In the genomic region with DNA sequence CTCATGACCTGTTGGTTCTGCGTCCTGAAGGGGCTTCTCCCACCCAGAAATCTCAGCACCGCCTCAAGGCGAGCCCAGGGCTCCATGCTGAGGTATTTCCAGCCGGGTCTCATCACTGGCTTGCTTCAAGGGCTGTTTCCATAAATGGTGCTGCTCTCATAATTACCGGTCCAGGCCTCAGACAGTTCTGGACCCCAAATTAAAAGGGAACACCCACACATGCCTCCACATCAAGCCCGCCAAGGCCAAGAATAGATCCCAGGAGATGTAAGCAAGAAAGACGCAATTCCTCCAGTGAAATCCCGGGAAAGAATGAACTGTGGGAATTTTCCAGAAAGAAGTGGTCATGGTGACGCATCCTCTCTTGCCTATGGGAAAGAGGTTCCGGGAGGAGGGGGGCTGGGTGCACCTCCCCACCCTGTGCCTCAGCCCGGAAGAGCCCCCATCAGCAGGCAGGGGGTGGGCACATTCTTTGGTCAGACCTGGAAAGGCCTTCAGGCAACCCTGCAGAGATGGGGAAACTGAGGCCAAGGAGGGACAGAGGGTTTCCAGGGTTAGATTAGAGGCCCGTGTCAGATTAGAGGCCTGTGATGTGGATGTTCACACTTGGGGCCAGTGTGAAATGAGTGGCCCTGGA, we compare ENCODE assay signal across 5 cellular contexts. TPM values are rescaled to one million over a fixed set of nuclear protein-coding genes. Genes with fewer than 3 reads are reported as not detected.
"Had no signal": no experiment of that assay in that cellular context is flagged by ENCODE, and none has a peak within 500 bp of the region (broad histone marks: within the 10 kb centered on the region; RNA-seq: fewer than 3 reads in every experiment).

No MANE protein-coding gene starts in this region.

RNA-seq across cellular contexts. Expression of a gene that starts 7.4 kb away (rescaled TPM):
- total RNA-seq: H4, H7, HT1080 had no signal

RNA-seq across cellular contexts. Expression of a gene that starts 10.1 kb away (rescaled TPM):
- total RNA-seq: GM23248, HFFc6, HT1080 had no signal
- polyA plus RNA-seq: GM23248 had no signal
